Comparison of ENCODE assay signal across 1 cellular context in the genomic region with DNA sequence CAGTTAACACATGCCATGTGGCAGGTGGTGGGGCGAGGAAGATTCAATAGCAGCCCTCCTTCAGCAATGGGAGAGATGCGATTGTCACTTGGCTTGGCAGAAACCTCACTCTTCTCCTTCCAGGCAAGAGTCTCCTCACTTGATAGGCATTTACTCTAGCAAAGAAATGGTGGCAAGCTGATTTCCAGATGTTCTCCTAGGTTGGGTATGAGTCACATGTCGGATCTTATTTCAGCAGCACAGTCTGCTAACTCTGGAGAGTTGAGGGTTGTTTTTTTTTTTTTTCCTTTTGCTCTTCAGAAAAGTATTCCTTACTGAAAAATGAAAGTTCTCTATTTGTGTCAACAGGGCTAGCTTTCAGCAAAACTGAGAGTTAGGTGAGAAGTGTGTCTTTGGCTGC.
TF ChIP-seq lines count a peak whose summit lies in the region.

No MANE protein-coding gene starts in this region.

TF ChIP-seq in GM23338, 12 proteins besides CTCF, POLR2A, EP300 and RAD21 (continued from another document):
- TF ChIP-seq, protein P1, sequence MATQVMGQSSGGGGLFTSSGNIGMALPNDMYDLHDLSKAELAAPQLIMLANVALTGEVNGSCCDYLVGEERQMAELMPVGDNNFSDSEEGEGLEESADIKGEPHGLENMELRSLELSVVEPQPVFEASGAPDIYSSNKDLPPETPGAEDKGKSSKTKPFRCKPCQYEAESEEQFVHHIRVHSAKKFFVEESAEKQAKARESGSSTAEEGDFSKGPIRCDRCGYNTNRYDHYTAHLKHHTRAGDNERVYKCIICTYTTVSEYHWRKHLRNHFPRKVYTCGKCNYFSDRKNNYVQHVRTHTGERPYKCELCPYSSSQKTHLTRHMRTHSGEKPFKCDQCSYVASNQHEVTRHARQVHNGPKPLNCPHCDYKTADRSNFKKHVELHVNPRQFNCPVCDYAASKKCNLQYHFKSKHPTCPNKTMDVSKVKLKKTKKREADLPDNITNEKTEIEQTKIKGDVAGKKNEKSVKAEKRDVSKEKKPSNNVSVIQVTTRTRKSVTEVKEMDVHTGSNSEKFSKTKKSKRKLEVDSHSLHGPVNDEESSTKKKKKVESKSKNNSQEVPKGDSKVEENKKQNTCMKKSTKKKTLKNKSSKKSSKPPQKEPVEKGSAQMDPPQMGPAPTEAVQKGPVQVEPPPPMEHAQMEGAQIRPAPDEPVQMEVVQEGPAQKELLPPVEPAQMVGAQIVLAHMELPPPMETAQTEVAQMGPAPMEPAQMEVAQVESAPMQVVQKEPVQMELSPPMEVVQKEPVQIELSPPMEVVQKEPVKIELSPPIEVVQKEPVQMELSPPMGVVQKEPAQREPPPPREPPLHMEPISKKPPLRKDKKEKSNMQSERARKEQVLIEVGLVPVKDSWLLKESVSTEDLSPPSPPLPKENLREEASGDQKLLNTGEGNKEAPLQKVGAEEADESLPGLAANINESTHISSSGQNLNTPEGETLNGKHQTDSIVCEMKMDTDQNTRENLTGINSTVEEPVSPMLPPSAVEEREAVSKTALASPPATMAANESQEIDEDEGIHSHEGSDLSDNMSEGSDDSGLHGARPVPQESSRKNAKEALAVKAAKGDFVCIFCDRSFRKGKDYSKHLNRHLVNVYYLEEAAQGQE (IDR thresholded peaks at IDR 0.05; ENCODE audit: unreplicated experiment) = no peak
- TF ChIP-seq ZNF331 (CRISPR knock-in tag; IDR thresholded peaks at IDR 0.05; ENCODE audit: low read depth) = no peak
- TF ChIP-seq CREB1 (CRISPR knock-in tag; IDR thresholded peaks at IDR 0.05; ENCODE audit: low read depth) = no peak
